9 cellular contexts compared by ENCODE assay signal in the genomic region with DNA sequence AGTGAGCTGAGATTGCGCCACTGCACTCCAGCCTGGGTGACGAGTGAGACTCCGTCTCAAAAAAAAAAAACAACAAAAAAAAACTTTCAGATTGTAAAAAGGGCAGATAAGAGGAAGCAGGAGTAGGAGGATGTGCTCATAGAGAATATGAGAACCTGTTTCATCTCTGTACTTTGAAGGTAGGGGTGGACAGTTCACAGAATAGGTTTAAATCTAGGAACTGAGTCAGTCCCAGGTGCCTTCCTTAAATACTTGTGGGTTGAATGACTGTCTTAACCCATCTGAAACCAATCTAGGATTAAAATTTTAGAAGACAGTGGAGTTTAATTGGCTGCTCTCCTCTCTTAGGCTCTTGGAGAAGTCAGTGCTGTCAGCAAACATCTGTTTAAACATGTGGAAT. TPM values are rescaled to one million over a fixed set of nuclear protein-coding genes. Genes with fewer than 3 reads are reported as not detected.
DNase-seq lines count a peak whose midpoint lies in the region; ATAC-seq and TF ChIP-seq lines count a peak whose summit lies in the region.
"Had no signal": no experiment of that assay in that cellular context is flagged by ENCODE, and none has a peak within 500 bp of the region (broad histone marks: within the 10 kb centered on the region; RNA-seq: fewer than 3 reads in every experiment).

No MANE protein-coding gene starts in this region.

- DNase-seq in activated naive CD4-positive, alpha-beta T cell treated with anti-CD3 and anti-CD28 coated beads for 36 hours: peak; percentile 30
- no peak for DNase-seq in activated naive CD4-positive, alpha-beta T cell treated with anti-CD3 and anti-CD28 coated beads, Interleukin-2, amount 10 ng/mL, durations not matched to agents 7 days and 5 days
- DNase-seq in NOMO-1 (lab: John Stamatoyannopoulos, UW; ENCODE audit: unreplicated experiment in 2 of 2) (peak; percentile 22 to 34), uterus (no peak), heart right ventricle (no peak), COLO829 (ENCODE audit: low spot score) (no peak)
- DNase-seq in stimulated activated naive B cell treated with anti-CD40 and anti-IgM and Interleukin-4, amounts not matched to agents 10 μg/mL and 1 μg/mL and 100 μg/mL, for 72 hours: peak; percentile 21
- DNase-seq: SJCRH30 had no signal

- H3K27me3 ChIP-seq in uterus (no peaks in the 10 kb centered on the region), heart right ventricle (no peaks in the 10 kb centered on the region)
- H3K27me3 ChIP-seq: SJCRH30 had no signal

- H3K9me3 Mint-ChIP-seq in activated naive CD4-positive, alpha-beta T cell treated with anti-CD3 and anti-CD28 coated beads for 36 hours: peaks cover 19% of the 10 kb centered on the region
- H3K9me3 Mint-ChIP-seq in activated naive CD4-positive, alpha-beta T cell treated with anti-CD3 and anti-CD28 coated beads, Interleukin-2, amount 10 ng/mL, durations not matched to agents 7 days and 5 days: peaks cover 19% of the 10 kb centered on the region
- H3K9me3 Mint-ChIP-seq in stimulated activated naive B cell treated with anti-CD40 and anti-IgM and Interleukin-4, amounts not matched to agents 10 μg/mL and 1 μg/mL and 100 μg/mL, for 72 hours: peaks cover 9 to 15% of the 10 kb centered on the region in 2 donors

- H3K27me3 Mint-ChIP-seq in activated naive CD4-positive, alpha-beta T cell treated with anti-CD3 and anti-CD28 coated beads for 36 hours (ENCODE audit: low read depth): no peaks in the 10 kb centered on the region
- no peaks in the 10 kb centered on the region for H3K27me3 Mint-ChIP-seq in activated naive CD4-positive, alpha-beta T cell treated with anti-CD3 and anti-CD28 coated beads, Interleukin-2, amount 10 ng/mL, durations not matched to agents 7 days and 5 days
- no peaks in the 10 kb centered on the region for H3K27me3 Mint-ChIP-seq in stimulated activated naive B cell treated with anti-CD40 and anti-IgM and Interleukin-4, amounts not matched to agents 10 μg/mL and 1 μg/mL and 100 μg/mL, for 72 hours

- ATAC-seq in HG02763 (IDR thresholded peaks at IDR 0.05; ENCODE audit: unreplicated experiment) (peak; percentile 81), heart right ventricle (no peak)
- ATAC-seq in stimulated activated naive B cell treated with anti-CD40 and anti-IgM and Interleukin-4, amounts not matched to agents 10 μg/mL and 1 μg/mL and 100 μg/mL, for 72 hours (replicated peaks): peak; percentile 98 to 99

- H3K4me1 ChIP-seq in uterus (no peaks in the 10 kb centered on the region), heart right ventricle (peaks cover 0 to 47% (median 17%) of the 10 kb centered on the region in 9 donors)
- H3K4me1 ChIP-seq: SJCRH30 had no signal

- TF ChIP-seq CTCF in uterus (IDR thresholded peaks at IDR 0.05) (no peak), heart right ventricle (IDR thresholded peaks at IDR 0.05) (no peak)

- H3K36me3 Mint-ChIP-seq in activated naive CD4-positive, alpha-beta T cell treated with anti-CD3 and anti-CD28 coated beads for 36 hours (ENCODE audit: low read depth): peaks cover 31% of the 10 kb centered on the region
- peaks cover 37% of the 10 kb centered on the region for H3K36me3 Mint-ChIP-seq in activated naive CD4-positive, alpha-beta T cell treated with anti-CD3 and anti-CD28 coated beads, Interleukin-2, amount 10 ng/mL, durations not matched to agents 7 days and 5 days
- peaks cover 36 to 42% of the 10 kb centered on the region in 2 donors for H3K36me3 Mint-ChIP-seq in stimulated activated naive B cell treated with anti-CD40 and anti-IgM and Interleukin-4, amounts not matched to agents 10 μg/mL and 1 μg/mL and 100 μg/mL, for 72 hours

- peak overlapping the region; percentile 12 for H3K4me3 Mint-ChIP-seq in activated naive CD4-positive, alpha-beta T cell treated with anti-CD3 and anti-CD28 coated beads for 36 hours
- H3K4me3 Mint-ChIP-seq in activated naive CD4-positive, alpha-beta T cell treated with anti-CD3 and anti-CD28 coated beads, Interleukin-2, amount 10 ng/mL, durations not matched to agents 7 days and 5 days: no peak overlapping the region
- H3K4me3 Mint-ChIP-seq in stimulated activated naive B cell treated with anti-CD40 and anti-IgM and Interleukin-4, amounts not matched to agents 10 μg/mL and 1 μg/mL and 100 μg/mL, for 72 hours: peak overlapping the region; percentile 64 to 66

- H3K4me3 ChIP-seq in uterus (no peak overlapping the region), heart right ventricle (no peak overlapping the region)
- H3K4me3 ChIP-seq: SJCRH30 had no signal

- 72 to 84% methylated on average over 3 of the region's 3 CpGs for WGBS in heart right ventricle, 2 donors

- CTCF ChIA-PET in activated naive CD4-positive, alpha-beta T cell treated with anti-CD3 and anti-CD28 coated beads for 36 hours (lab: Charles Lee): interaction anchor here (0.6 to 0.7 kb wide), 2 partner anchors 186 to 1994 kb away, joined by 3 read pairs; no protein-coding TSS in a partner anchor
- CTCF ChIA-PET in activated naive CD4-positive, alpha-beta T cell treated with anti-CD3 and anti-CD28 coated beads, Interleukin-2, amount 10 ng/mL, durations not matched to agents 7 days and 5 days (lab: Charles Lee): interaction anchor here (0.7 kb wide), 1 partner anchor 1331 kb away, joined by 3 read pairs; no protein-coding TSS in a partner anchor

- intact Hi-C loops in activated naive CD4-positive, alpha-beta T cell treated with anti-CD3 and anti-CD28 coated beads for 36 hours (cut with micrococcal nuclease): loop anchor here (1.0 to 2.0 kb wide), 4 partner anchors 13 to 135 kb away; a partner anchor contains a TSS
- intact Hi-C loops in uterus (cut with DNase I; ENCODE audit: low total_unique reads) (no loop called here), heart right ventricle (cut with DNase I) (no loop called here)

- H3K4me1 Mint-ChIP-seq in activated naive CD4-positive, alpha-beta T cell treated with anti-CD3 and anti-CD28 coated beads for 36 hours (ENCODE audit: low read depth): peaks cover 61% of the 10 kb centered on the region
- H3K4me1 Mint-ChIP-seq in activated naive CD4-positive, alpha-beta T cell treated with anti-CD3 and anti-CD28 coated beads, Interleukin-2, amount 10 ng/mL, durations not matched to agents 7 days and 5 days: peaks cover 36% of the 10 kb centered on the region
- peaks cover 28 to 57% of the 10 kb centered on the region in 2 donors for H3K4me1 Mint-ChIP-seq in stimulated activated naive B cell treated with anti-CD40 and anti-IgM and Interleukin-4, amounts not matched to agents 10 μg/mL and 1 μg/mL and 100 μg/mL, for 72 hours

- no peak for TF ChIP-seq POLR2A in uterus (IDR thresholded peaks at IDR 0.05)

- H3K27ac ChIP-seq in uterus (no peak overlapping the region), heart right ventricle (no peak overlapping the region)
- H3K27ac ChIP-seq: SJCRH30 had no signal

- peaks cover 0 to 22% of the 10 kb centered on the region in 2 donors for H3K9me3 ChIP-seq in uterus
- H3K9me3 ChIP-seq in heart right ventricle: peaks cover 0 to 28% (median 15%) of the 10 kb centered on the region in 11 donors
- H3K9me3 ChIP-seq: SJCRH30 had no signal

- H3K36me3 ChIP-seq in uterus: no peaks in the 10 kb centered on the region
- H3K36me3 ChIP-seq in heart right ventricle: peaks cover 0 to 20% (median 0%) of the 10 kb centered on the region in 9 donors
- H3K36me3 ChIP-seq: SJCRH30 had no signal

- H3K27ac Mint-ChIP-seq in activated naive CD4-positive, alpha-beta T cell treated with anti-CD3 and anti-CD28 coated beads for 36 hours: peak overlapping the region; percentile 72
- H3K27ac Mint-ChIP-seq in activated naive CD4-positive, alpha-beta T cell treated with anti-CD3 and anti-CD28 coated beads, Interleukin-2, amount 10 ng/mL, durations not matched to agents 7 days and 5 days: no peak overlapping the region
- peak overlapping the region; percentile 69 for H3K27ac Mint-ChIP-seq in stimulated activated naive B cell treated with anti-CD40 and anti-IgM and Interleukin-4, amounts not matched to agents 10 μg/mL and 1 μg/mL and 100 μg/mL, for 72 hours

RNA-seq across cellular contexts. Expression of a gene that starts 12.4 kb away (rescaled TPM):
- 10 to 100 TPM; 26.8 to 29.0 TPM for total RNA-seq in activated naive CD4-positive, alpha-beta T cell treated with anti-CD3 and anti-CD28 coated beads for 36 hours
- total RNA-seq in uterus (10 to 100 TPM; 27.9 to 81.6 (median 58.2) TPM), heart right ventricle (10 to 100 TPM; 18.4 to 27.2 (median 23.8) TPM)
- 1 to 10 TPM; 4.0 to 6.6 TPM for polyA plus RNA-seq in heart right ventricle

RNA-seq across cellular contexts. Expression of a gene that starts 12.6 kb away (rescaled TPM):
- 10 to 100 TPM; 17.1 to 18.5 TPM for total RNA-seq in activated naive CD4-positive, alpha-beta T cell treated with anti-CD3 and anti-CD28 coated beads for 36 hours
- total RNA-seq in uterus (10 to 100 TPM; 36.9 to 65.8 (median 43.0) TPM), heart right ventricle (10 to 100 TPM; 23.1 to 47.6 (median 37.9) TPM)
- 1 to 10 TPM; 6.3 to 8.5 TPM for polyA plus RNA-seq in heart right ventricle

Comparison
In these comparisons a context has a peak if more than half of its experiments do, and no peak if none do; other contexts are left out.
1. DNase-seq: peak in activated naive CD4-positive, alpha-beta T cell treated with anti-CD3 and anti-CD28 coated beads for 36 hours (single experiment), NOMO-1 (2 of 2) and stimulated activated naive B cell treated with anti-CD40 and anti-IgM and Interleukin-4, amounts not matched to agents 10 μg/mL and 1 μg/mL and 100 μg/mL, for 72 hours (single experiment); none in activated naive CD4-positive, alpha-beta T cell treated with anti-CD3 and anti-CD28 coated beads, Interleukin-2, amount 10 ng/mL, durations not matched to agents 7 days and 5 days (single experiment), uterus (0 of 2), heart right ventricle (0 of 2) and COLO829 (single experiment).
2. ATAC-seq: peak in HG02763 (single experiment) and stimulated activated naive B cell treated with anti-CD40 and anti-IgM and Interleukin-4, amounts not matched to agents 10 μg/mL and 1 μg/mL and 100 μg/mL, for 72 hours (2 of 2); none in heart right ventricle (0 of 8).